ENCODE assay signal across 8 cellular contexts in the genomic region with DNA sequence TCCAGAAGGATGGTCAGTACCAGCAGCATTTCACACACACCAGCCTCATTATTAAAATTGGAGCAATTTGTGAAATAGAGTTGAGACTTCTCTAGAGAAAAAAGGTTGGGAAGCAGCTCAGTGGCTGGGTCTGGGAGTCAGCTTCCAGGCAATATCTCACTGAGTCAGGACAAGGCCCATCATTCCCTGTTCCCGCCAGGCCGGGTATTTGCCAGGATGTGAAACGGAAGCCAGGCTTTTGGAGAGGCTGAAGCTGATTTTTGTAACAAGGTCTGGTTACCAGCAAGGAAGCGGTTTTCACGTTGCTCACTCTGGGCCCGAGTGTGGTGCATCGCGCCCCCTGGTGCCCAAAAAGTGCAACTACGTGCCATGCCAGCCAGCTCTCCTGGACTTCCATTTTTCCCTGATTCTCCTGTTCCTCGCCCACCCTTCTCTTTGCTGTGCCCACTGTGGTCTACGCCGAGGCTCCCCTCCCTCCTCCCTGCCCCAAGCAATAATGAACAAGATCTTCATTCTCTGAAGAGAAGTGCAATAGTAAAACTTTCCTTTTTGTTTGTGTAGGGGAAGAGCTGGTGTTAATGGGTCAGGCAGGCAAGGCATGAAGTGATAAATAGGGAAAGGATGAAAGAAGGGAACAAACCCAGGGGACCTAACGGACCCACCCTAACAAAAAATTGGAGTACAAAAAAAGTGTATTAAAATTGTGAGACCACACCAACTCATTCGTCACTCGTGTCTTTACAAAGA.
A peak's percentile ranks its signal among the peaks of the same experiment; 100 is the strongest.
DNase-seq lines count a peak whose midpoint lies in the region; ATAC-seq and TF ChIP-seq lines count a peak whose summit lies in the region.

No MANE protein-coding gene starts in this region.

- H3K27ac Mint-ChIP-seq in naive B cell, result peak overlapping the region in 1 of 6 donors; percentile 26

- BruUV-seq in OCI-LY7 (replicated peaks; lab: Mats Ljungman, UMichigan), result no TSS peak

- DNase-seq in AG09319 (ENCODE audit: extremely low read depth, low read depth) (peak; percentile 85), GM19238 (ENCODE audit: insufficient read length, low spot score) (peak; percentile 53), HuH-7 (ENCODE audit: low spot score) (peak; percentile 84), OCI-LY7 (ENCODE audit: low spot score) (peak; percentile 65), activated T-cell treated with anti-CD3 and anti-CD28 coated beads for 4 hours (peak; percentile 58), naive B cell (peak; percentile 58)
- DNase-seq in stimulated activated CD8-positive, alpha-beta memory T cell treated with anti-CD3 and anti-CD28 coated beads, Interleukin-7, amount 100 ng/mL, for 24 hours (ENCODE audit: low read depth), result peak; percentile 45

- H3K36me3 ChIP-seq in OCI-LY7 (ENCODE audit: insufficient read depth, low read length), result no peaks in the 10 kb centered on the region

- no peaks in the 10 kb centered on the region for H3K9me3 ChIP-seq in OCI-LY7 (ENCODE audit: low read length)

- no peaks in the 10 kb centered on the region for H3K79me2 ChIP-seq in OCI-LY7 (ENCODE audit: insufficient read depth, low read depth, low read length)

- POLR2A ChIA-PET in OCI-LY7 (lab: Charles Lee), result interaction anchor here (0.6 to 1.0 kb wide), 2 partner anchors 27 to 306 kb away, joined by 4 read pairs; no protein-coding TSS in a partner anchor

- H3K9me3 Mint-ChIP-seq in naive B cell, result peaks cover 0 to 5% (median 0%) of the 10 kb centered on the region in 7 donors

- no peaks in the 10 kb centered on the region for H3K4me1 ChIP-seq in OCI-LY7 (ENCODE audit: insufficient read depth, low read length, poor library complexity, severe bottlenecking)

- no peaks in the 10 kb centered on the region for H3K9me2 ChIP-seq in OCI-LY7 (ENCODE audit: insufficient read depth, low read length)

- H3K27ac ChIP-seq in OCI-LY7 (ENCODE audit: low read depth, low read length, poor library complexity, severe bottlenecking), result no peak overlapping the region

- peaks cover 14 to 22% (median 21%) of the 10 kb centered on the region in 3 donors for H3K4me1 Mint-ChIP-seq in naive B cell

- 0 out of 2 replicates have a peak overlapping the region, but pooled peaks have one; percentile 18 for H2AFZ ChIP-seq in OCI-LY7 (ENCODE audit: low read length)

- TF ChIP-seq CTCF in AG09319 (IDR thresholded peaks at IDR 0.05; ENCODE audit: low read depth, low read length) (peak; percentile 97), OCI-LY7 (conservative IDR thresholded peaks at IDR 0.05; ENCODE audit: low read length) (peak; percentile 97)

- no peaks in the 10 kb centered on the region for H4K20me1 ChIP-seq in OCI-LY7 (ENCODE audit: insufficient read depth, low read length)

- CTCF ChIA-PET in OCI-LY7 (lab: Charles Lee; ENCODE audit: unreplicated experiment), result interaction anchor here (0.6 to 1.4 kb wide), 3 partner anchors 11 to 825 kb away, joined by 4 to 6 read pairs (median 5); no protein-coding TSS in a partner anchor

- peak overlapping the region; percentile 48 to 92 (median 80) for H3K4me3 Mint-ChIP-seq in naive B cell

- H3K36me3 Mint-ChIP-seq in naive B cell, result peaks cover 0 to 5% of the 10 kb centered on the region in 2 donors

- intact Hi-C loops in OCI-LY7 (cut with micrococcal nuclease; ENCODE audit: unreplicated experiment), result loop anchor here (1.0 to 5.0 kb wide), 2 partner anchors 310 to 432 kb away; no protein-coding TSS in a partner anchor

- ATAC-seq in esophagus mucosa (peak; percentile 88), naive B cell (ENCODE audit: low read depth in 2 of 2) (peak; percentile 63 to 74)

- peaks cover 5 to 40% (median 18%) of the 10 kb centered on the region in 3 donors for H3K27me3 Mint-ChIP-seq in naive B cell

- no peak overlapping the region for H3K4me2 ChIP-seq in OCI-LY7 (ENCODE audit: low read length)

- no peak overlapping the region for H3K4me3 ChIP-seq in OCI-LY7 (ENCODE audit: low read depth, low read length, poor library complexity, severe bottlenecking)
